14 cellular contexts compared by ENCODE assay signal in the genomic region with DNA sequence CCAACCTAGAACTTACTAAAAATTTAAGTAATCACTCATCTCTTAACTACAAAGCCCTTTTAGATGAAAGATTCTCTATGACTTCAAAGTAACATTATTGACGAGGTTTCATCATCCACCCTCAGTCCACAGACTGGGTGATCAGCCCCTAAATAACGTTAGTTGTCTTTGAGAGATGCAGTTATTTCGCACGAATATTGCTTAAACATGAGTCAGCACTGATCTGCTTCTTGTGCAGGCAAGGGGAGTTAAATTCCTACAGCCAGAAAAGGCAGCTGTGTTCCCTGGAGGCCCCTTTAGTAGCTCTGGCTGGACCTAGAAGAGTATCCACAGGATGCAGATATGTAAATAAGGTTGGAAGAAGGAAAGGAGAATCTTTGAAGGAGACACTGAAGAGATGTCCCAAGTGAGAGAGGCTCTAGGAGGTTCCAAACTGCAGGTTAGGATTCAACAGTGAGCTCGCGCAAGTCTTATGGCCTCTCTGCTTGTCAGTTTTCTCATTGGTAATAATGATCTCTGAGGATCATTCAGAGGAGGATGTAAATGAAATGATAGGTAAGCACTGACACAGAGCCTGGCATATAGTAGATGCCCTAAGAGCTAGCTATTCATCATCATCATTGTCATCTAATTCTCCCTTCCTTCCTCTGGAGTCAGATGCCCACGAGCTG.
DNase-seq lines count a peak whose midpoint lies in the region; ATAC-seq lines count a peak whose summit lies in the region.
"Had no signal": no experiment of that assay in that cellular context is flagged by ENCODE, and none has a peak within 500 bp of the region (broad histone marks: within the 10 kb centered on the region; RNA-seq: fewer than 3 reads in every experiment).

No MANE protein-coding gene starts in this region.

- intact Hi-C loops in left colon (cut with DNase I, micrococcal nuclease) = no loop called here

- DNase-seq in EH (ENCODE audit: low read depth) (peak; percentile 4), MV-4-11 (lab: John Stamatoyannopoulos, UW) (peak; percentile 88), brain pericyte (ENCODE audit: low read depth, low spot score) (peak; percentile 15), islet precursor cell (peak; percentile 62), left colon (no peak), NCI-H1417 (lab: John Stamatoyannopoulos, UW) (no peak)
- DNase-seq in stimulated activated CD4-positive, alpha-beta T cell treated with anti-CD3 and anti-CD28 coated beads, Interleukin-4, amount 100 ng/mL, for 4 hours = no peak
- DNase-seq: activated CD4-positive, alpha-beta T cell treated with anti-CD3 and anti-CD28 coated beads, Interleukin-2, amount 50 U/mL, for 1 hour; BE2C; kidney; NCI-H1417 treated with DMSO at 0.1 percent for 48 hours; stimulated activated CD4-positive, alpha-beta T cell treated with anti-CD3 and anti-CD28 coated beads, Interleukin-1b, Interleukin-23, amount 100 ng/mL, for 48 hours had no signal

- ATAC-seq in left colon (no peak), GM19324 (IDR thresholded peaks at IDR 0.05; ENCODE audit: low FRiP score, unreplicated experiment) (no peak)
- ATAC-seq: GM12878 had no signal

Comparison
In these comparisons a context has a peak if more than half of its experiments do, and no peak if none do; other contexts are left out.
1. DNase-seq: peak in EH (single experiment), MV-4-11 (single experiment), brain pericyte (single experiment) and islet precursor cell (single experiment); none in left colon (0 of 2), stimulated activated CD4-positive, alpha-beta T cell treated with anti-CD3 and anti-CD28 coated beads, Interleukin-4, amount 100 ng/mL, for 4 hours (0 of 2) and NCI-H1417 (0 of 3).